15 cellular contexts compared by ENCODE assay signal in the genomic region with DNA sequence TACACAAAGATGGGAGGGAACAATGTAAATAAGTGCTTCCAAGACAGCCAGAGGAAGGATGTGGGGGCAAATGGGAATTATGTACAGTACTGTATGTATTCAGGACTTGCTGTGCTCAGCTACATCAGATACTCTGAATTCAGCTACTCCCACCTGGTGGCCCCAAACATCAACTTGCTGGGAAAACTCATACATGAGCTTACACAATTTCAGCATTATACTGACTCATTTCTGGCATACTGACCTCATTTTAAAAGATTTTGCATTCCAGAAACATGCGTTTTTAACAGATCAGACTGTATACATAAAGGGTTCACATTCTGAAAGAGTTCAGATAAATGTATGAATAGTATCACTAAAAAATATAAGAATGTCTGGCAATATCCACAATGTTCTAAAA. TPM values are rescaled to one million over a fixed set of nuclear protein-coding genes. Genes with fewer than 3 reads are reported as not detected.
DNase-seq lines count a peak whose midpoint lies in the region; ATAC-seq and TF ChIP-seq lines count a peak whose summit lies in the region.
"Had no signal": no experiment of that assay in that cellular context is flagged by ENCODE, and none has a peak within 500 bp of the region (broad histone marks: within the 10 kb centered on the region; RNA-seq: fewer than 3 reads in every experiment).

No MANE protein-coding gene starts in this region.

- no peak overlapping the region for H3K4me3 Mint-ChIP-seq in T-helper 17 cell

- no peak overlapping the region for H3K27ac Mint-ChIP-seq in T-helper 17 cell

- H3K9me3 ChIP-seq in HUES64 (ENCODE audit: insufficient read depth, low read depth, low read length): no peaks in the 10 kb centered on the region
- peaks cover 11% of the 10 kb centered on the region for H3K9me3 ChIP-seq in T-helper 17 cell (ENCODE audit: control insufficient read depth, low read length, poor library complexity, severe bottlenecking)
- H3K9me3 ChIP-seq: upper lobe of left lung had no signal

- H3K4me1 Mint-ChIP-seq in T-helper 17 cell: peaks cover 14% of the 10 kb centered on the region

- TF ChIP-seq CTCF in kidney epithelial cell (IDR thresholded peaks at IDR 0.05; ENCODE audit: insufficient read depth, low read length, poor library complexity, severe bottlenecking): peak; percentile 32

- peaks cover 19% of the 10 kb centered on the region; the same call in 1 of the 2 replicates for H3K4me1 ChIP-seq in HUES64 (ENCODE audit: insufficient read depth, low read length)

- peaks cover 11% of the 10 kb centered on the region for H3K36me3 Mint-ChIP-seq in T-helper 17 cell (ENCODE audit: low read depth)

- ATAC-seq in HG03039 (IDR thresholded peaks at IDR 0.05; ENCODE audit: unreplicated experiment): no peak
- ATAC-seq in T-helper 17 cell: no peak

- H3K27ac ChIP-seq in HUES64 (ENCODE audit: low read depth, low read length): no peak overlapping the region
- H3K27ac ChIP-seq: C4-2B, KMS-11, skin epidermis, upper lobe of left lung had no signal

- WGBS in HUES64: 100% methylated on average over 1 of the region's 1 CpG

- H3K9ac ChIP-seq in HUES64 (ENCODE audit: low read depth, low read length): no peak overlapping the region
- H3K9ac ChIP-seq: KMS-11 had no signal

- H3K27me3 Mint-ChIP-seq in T-helper 17 cell: peaks cover 78% of the 10 kb centered on the region

- H3K36me3 ChIP-seq in HUES64 (ENCODE audit: insufficient read depth, low read length) (no peaks in the 10 kb centered on the region), kidney epithelial cell (ENCODE audit: control insufficient read depth, insufficient read depth, low read length) (no peaks in the 10 kb centered on the region)
- H3K36me3 ChIP-seq: upper lobe of left lung had no signal

- H3K4me3 ChIP-seq in HUES64 (ENCODE audit: low read length): peak overlapping the region; percentile 73
- no peak overlapping the region for H3K4me3 ChIP-seq in kidney epithelial cell (ENCODE audit: low read depth, low read length)
- H3K4me3 ChIP-seq: skin epidermis had no signal

- H3K27me3 ChIP-seq in HUES64 (ENCODE audit: insufficient read depth, low read length): peaks cover 2% of the 10 kb centered on the region
- no peaks in the 10 kb centered on the region for H3K27me3 ChIP-seq in kidney epithelial cell (ENCODE audit: control insufficient read depth, insufficient read depth, low read length)

- DNase-seq in Daoy (ENCODE audit: low read depth) (peak; percentile 68), astrocyte of the hippocampus (ENCODE audit: low read depth, low spot score) (peak; percentile 24), kidney epithelial cell (ENCODE audit: low read depth) (no peak), iPS-NIHi11 (ENCODE audit: low spot score) (no peak), T-helper 17 cell (no peak), NCI-H1694 (lab: John Stamatoyannopoulos, UW) (no peak)
- DNase-seq: activated CD4-positive, alpha-beta T cell treated with anti-CD3 and anti-CD28 coated beads, Interleukin-2, amount 50 U/mL, for 1 hour; effector CD8-positive, alpha-beta T cell; SHP77 treated with DMSO at 0.1 percent for 48 hours; upper lobe of left lung had no signal

RNA-seq across cellular contexts. Expression of gene GPX5, which starts 59.7 kb away (rescaled TPM):
- total RNA-seq in Daoy (2014; rRNA removed; shearing (Covaris generic)): not detected in 2 replicates
- not detected for polyA plus RNA-seq in HUES64 (2013, experiment 1 of 2)
- not detected for polyA plus RNA-seq in HUES64 (2013, experiment 2 of 2)
- total RNA-seq in kidney epithelial cell: not detected in 2 replicates
- total RNA-seq in T-helper 17 cell: not detected
- total RNA-seq: upper lobe of left lung had no signal

Comparison
In these comparisons a context has a peak if more than half of its experiments do, and no peak if none do; other contexts are left out.
1. DNase-seq: peak in Daoy (single experiment) and astrocyte of the hippocampus (single experiment); none in kidney epithelial cell (single experiment), iPS-NIHi11 (single experiment), T-helper 17 cell (0 of 3) and NCI-H1694 (single experiment).